Comparison of ENCODE assay signal across 28 cellular contexts in the genomic region with DNA sequence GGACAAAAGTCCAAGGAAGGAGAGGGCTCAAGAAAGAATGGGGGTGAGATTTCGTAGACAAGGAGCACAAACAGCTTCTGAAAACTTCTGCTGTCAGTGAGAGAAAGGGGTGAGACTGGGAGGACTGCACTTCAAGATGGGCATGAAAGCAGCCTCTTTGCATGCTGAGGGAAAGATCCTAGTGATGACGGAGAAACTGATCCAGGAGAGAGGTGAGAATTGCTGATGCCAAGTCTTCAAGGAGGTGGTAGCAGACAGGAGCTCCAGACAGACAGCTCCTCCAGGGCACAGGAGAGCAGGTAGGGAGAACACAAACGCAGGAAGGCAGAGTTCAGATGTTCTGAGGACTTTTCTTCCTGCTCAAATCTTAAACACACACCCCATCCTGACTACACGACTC.
"Had no signal": no experiment of that assay in that cellular context is flagged by ENCODE, and none has a peak within 500 bp of the region (broad histone marks: within the 10 kb centered on the region; RNA-seq: fewer than 3 reads in every experiment).

No MANE protein-coding gene starts in this region.

- H3K4me1 ChIP-seq: neural progenitor cell, parathyroid adenoma, psoas muscle, spleen, suprapubic skin, testis, tibial artery, transverse colon, upper lobe of right lung, uterus had no signal

- H3K9me3 ChIP-seq: ovary, psoas muscle, spleen, suprapubic skin, testis, tibial artery, transverse colon, upper lobe of right lung, uterus had no signal

- H3K27ac ChIP-seq: neural progenitor cell, ovary, parathyroid adenoma, psoas muscle, skin epidermis, spleen, suprapubic skin, testis, tibial artery, transverse colon, upper lobe of right lung, uterus had no signal

- H3K36me3 ChIP-seq: neural progenitor cell, ovary, spleen, suprapubic skin, transverse colon, upper lobe of right lung, uterus had no signal

- ATAC-seq: natural killer cell; psoas muscle; right cardiac atrium; sciatic nerve; stimulated activated memory B cell treated with anti-CD40 and anti-IgM and Interleukin-4, amounts not matched to agents 10 μg/mL and 1 μg/mL and 100 μg/mL, for 72 hours; stimulated activated naive CD8-positive, alpha-beta T cell treated with anti-CD3 and anti-CD28 coated beads, Interleukin-15, amount 100 ng/mL, for 72 hours; stimulated activated naive CD8-positive, alpha-beta T cell treated with anti-CD3 and anti-CD28 coated beads, Interleukin-15, Interleukin-2, amounts not matched to agents 100 U/mL and 50 U/mL, for 24 hours; upper lobe of right lung had no signal

- H3K27me3 ChIP-seq: neural progenitor cell, ovary, spleen, suprapubic skin, testis, tibial artery, transverse colon, upper lobe of right lung, uterus had no signal

- H3K79me2 ChIP-seq: parathyroid adenoma had no signal

- H3K4me2 ChIP-seq: neural progenitor cell, smooth muscle cell had no signal

- H3K4me3 ChIP-seq: neural progenitor cell, ovary, psoas muscle, skin epidermis, smooth muscle cell, spleen, suprapubic skin, testis, tibial artery, transverse colon, upper lobe of right lung, uterus had no signal

- DNase-seq: natural killer cell; occipital lobe; ovary; posterior cingulate gyrus; psoas muscle; right cardiac atrium; spleen; stimulated activated CD4-positive, alpha-beta T cell treated with anti-CD3 and anti-CD28 coated beads, Interleukin-12 subunit alpha, Interleukin-12 subunit beta, amount 100 ng/mL, for 4 hours; stimulated activated CD4-positive, alpha-beta T cell treated with anti-CD3 and anti-CD28 coated beads, Interleukin-1b, Interleukin-23, amount 100 ng/mL, for 48 hours; stimulated activated CD4-positive, alpha-beta T cell treated with anti-CD3 and anti-CD28 coated beads, Interleukin-4, amount 100 ng/mL, for 1 hour; stimulated activated CD4-positive, alpha-beta T cell treated with anti-CD3 and anti-CD28 coated beads, Interleukin-4, amount 100 ng/mL, for 4 hours; stimulated activated CD8-positive, alpha-beta memory T cell treated with anti-CD3 and anti-CD28 coated beads, Interleukin-4, amount 100 ng/mL, for 48 hours; stimulated activated naive CD4-positive, alpha-beta T cell; stimulated activated naive CD8-positive, alpha-beta T cell treated with anti-CD3 and anti-CD28 coated beads, Interleukin-15, amount 100 ng/mL, for 72 hours; stimulated activated naive CD8-positive, alpha-beta T cell treated with anti-CD3 and anti-CD28 coated beads, Interleukin-15, Interleukin-2, amounts not matched to agents 100 U/mL and 50 U/mL, for 24 hours; substantia nigra; testis; tibial artery; transverse colon; upper lobe of right lung; uterus had no signal

- H3K9ac ChIP-seq: neural progenitor cell, parathyroid adenoma had no signal

- H2AFZ ChIP-seq: neural progenitor cell, parathyroid adenoma had no signal
